9 cellular contexts compared by ENCODE assay signal in genomic region chr7:130365511-130366441, GRCh38. TPM values are rescaled to one million over a fixed set of nuclear protein-coding genes. Genes with fewer than 3 reads are reported as not detected.
DNase-seq lines count a peak whose midpoint lies in the region; ATAC-seq and TF ChIP-seq lines count a peak whose summit lies in the region.
"Had no signal": no experiment of that assay in that cellular context is flagged by ENCODE, and none has a peak within 500 bp of the region (broad histone marks: within the 10 kb centered on the region; RNA-seq: fewer than 3 reads in every experiment).

No MANE protein-coding gene starts in this region.

- POLR2A ChIA-PET in activated CD8-positive, alpha-beta T cell treated with anti-CD3 and anti-CD28 coated beads for 36 hours (lab: Charles Lee), result no interaction called here
- POLR2A ChIA-PET in activated CD8-positive, alpha-beta T cell treated with anti-CD3 and anti-CD28 coated beads, Interleukin-2, amount 10 ng/mL, durations not matched to agents 7 days and 5 days (lab: Charles Lee), result no interaction called here

- peak; percentile 74 for DNase-seq in activated CD8-positive, alpha-beta T cell treated with anti-CD3 and anti-CD28 coated beads for 36 hours
- DNase-seq in activated CD8-positive, alpha-beta T cell treated with anti-CD3 and anti-CD28 coated beads, Interleukin-2, amount 10 ng/mL, durations not matched to agents 7 days and 5 days, result no peak
- DNase-seq in NT2/D1 (ENCODE audit: low read depth, low spot score), result peak; percentile 56
- peak; percentile 43 for DNase-seq in germinal center (ENCODE audit: low spot score)
- peak; percentile 75 for DNase-seq in testis
- no peak for DNase-seq in activated naive CD4-positive, alpha-beta T cell treated with anti-CD3 and anti-CD28 coated beads, Interleukin-2, amount 10 ng/mL, durations not matched to agents 7 days and 5 days

- no peaks in the 10 kb centered on the region for H3K36me3 Mint-ChIP-seq in activated CD8-positive, alpha-beta T cell treated with anti-CD3 and anti-CD28 coated beads for 36 hours (ENCODE audit: low read depth)
- peaks cover 2% of the 10 kb centered on the region for H3K36me3 Mint-ChIP-seq in activated CD8-positive, alpha-beta T cell treated with anti-CD3 and anti-CD28 coated beads, Interleukin-2, amount 10 ng/mL, durations not matched to agents 7 days and 5 days (ENCODE audit: low read depth)
- no peaks in the 10 kb centered on the region for H3K36me3 Mint-ChIP-seq in activated naive CD4-positive, alpha-beta T cell treated with anti-CD3 and anti-CD28 coated beads, Interleukin-2, amount 10 ng/mL, durations not matched to agents 7 days and 5 days

- H3K4me1 ChIP-seq in NT2/D1 (ENCODE audit: insufficient read depth, insufficient read length) (peaks cover 7% of the 10 kb centered on the region), testis (peaks cover 32% of the 10 kb centered on the region)

- CTCF ChIA-PET in activated CD8-positive, alpha-beta T cell treated with anti-CD3 and anti-CD28 coated beads for 36 hours (lab: Charles Lee), result no interaction called here
- CTCF ChIA-PET in activated CD8-positive, alpha-beta T cell treated with anti-CD3 and anti-CD28 coated beads, Interleukin-2, amount 10 ng/mL, durations not matched to agents 7 days and 5 days (lab: Charles Lee), result no interaction called here
- CTCF ChIA-PET in activated naive CD4-positive, alpha-beta T cell treated with anti-CD3 and anti-CD28 coated beads, Interleukin-2, amount 10 ng/mL, durations not matched to agents 7 days and 5 days (lab: Charles Lee), result no interaction called here

- H3K4me1 Mint-ChIP-seq in activated CD8-positive, alpha-beta T cell treated with anti-CD3 and anti-CD28 coated beads for 36 hours (ENCODE audit: low read depth), result peaks cover 28% of the 10 kb centered on the region
- H3K4me1 Mint-ChIP-seq in activated CD8-positive, alpha-beta T cell treated with anti-CD3 and anti-CD28 coated beads, Interleukin-2, amount 10 ng/mL, durations not matched to agents 7 days and 5 days (ENCODE audit: low read depth), result peaks cover 27% of the 10 kb centered on the region
- H3K4me1 Mint-ChIP-seq in activated naive CD4-positive, alpha-beta T cell treated with anti-CD3 and anti-CD28 coated beads, Interleukin-2, amount 10 ng/mL, durations not matched to agents 7 days and 5 days, result peaks cover 13% of the 10 kb centered on the region

- H3K27me3 Mint-ChIP-seq in activated CD8-positive, alpha-beta T cell treated with anti-CD3 and anti-CD28 coated beads for 36 hours, result no peaks in the 10 kb centered on the region
- no peaks in the 10 kb centered on the region for H3K27me3 Mint-ChIP-seq in activated CD8-positive, alpha-beta T cell treated with anti-CD3 and anti-CD28 coated beads, Interleukin-2, amount 10 ng/mL, durations not matched to agents 7 days and 5 days (ENCODE audit: low read depth)
- H3K27me3 Mint-ChIP-seq in activated naive CD4-positive, alpha-beta T cell treated with anti-CD3 and anti-CD28 coated beads, Interleukin-2, amount 10 ng/mL, durations not matched to agents 7 days and 5 days, result no peaks in the 10 kb centered on the region

- peaks cover 3% of the 10 kb centered on the region for H3K9me3 Mint-ChIP-seq in activated CD8-positive, alpha-beta T cell treated with anti-CD3 and anti-CD28 coated beads for 36 hours
- H3K9me3 Mint-ChIP-seq in activated CD8-positive, alpha-beta T cell treated with anti-CD3 and anti-CD28 coated beads, Interleukin-2, amount 10 ng/mL, durations not matched to agents 7 days and 5 days (ENCODE audit: insufficient read depth), result peaks cover 8% of the 10 kb centered on the region
- peaks cover 5% of the 10 kb centered on the region for H3K9me3 Mint-ChIP-seq in activated naive CD4-positive, alpha-beta T cell treated with anti-CD3 and anti-CD28 coated beads, Interleukin-2, amount 10 ng/mL, durations not matched to agents 7 days and 5 days

- H3K4me3 ChIP-seq in NT2/D1 (ENCODE audit: insufficient read length, low read depth) (no peak overlapping the region), testis (no peak overlapping the region)

- WGBS in testis, 2 donors, result 37 to 46% methylated on average over 12 to 15 of the region's 15 CpGs

- peak overlapping the region; percentile 15 to 68 for H3K27ac ChIP-seq in testis
- H3K27ac ChIP-seq: VCaP had no signal

- no peak overlapping the region for H3K9ac ChIP-seq in NT2/D1 (ENCODE audit: insufficient read length, low read depth)

- peak overlapping the region; percentile 22 for H3K27ac Mint-ChIP-seq in activated CD8-positive, alpha-beta T cell treated with anti-CD3 and anti-CD28 coated beads for 36 hours
- no peak overlapping the region for H3K27ac Mint-ChIP-seq in activated CD8-positive, alpha-beta T cell treated with anti-CD3 and anti-CD28 coated beads, Interleukin-2, amount 10 ng/mL, durations not matched to agents 7 days and 5 days
- no peak overlapping the region for H3K27ac Mint-ChIP-seq in activated naive CD4-positive, alpha-beta T cell treated with anti-CD3 and anti-CD28 coated beads, Interleukin-2, amount 10 ng/mL, durations not matched to agents 7 days and 5 days

- H3K36me3 ChIP-seq in NT2/D1 (ENCODE audit: insufficient read depth, insufficient read length, low read length) (no peaks in the 10 kb centered on the region), testis (ENCODE audit: low read depth, missing control alignments) (no peaks in the 10 kb centered on the region)

- intact Hi-C loops in activated CD8-positive, alpha-beta T cell treated with anti-CD3 and anti-CD28 coated beads for 36 hours (cut with micrococcal nuclease), result no loop called here
- intact Hi-C loops in testis (cut with DNase I; ENCODE audit: low total_unique reads), result no loop called here

- no peak for TF ChIP-seq CTCF in activated CD8-positive, alpha-beta T cell treated with anti-CD3 and anti-CD28 coated beads for 36 hours (IDR thresholded peaks at IDR 0.05)
- no peak for TF ChIP-seq CTCF in testis (IDR thresholded peaks at IDR 0.05)

- no peak overlapping the region for H3K4me3 Mint-ChIP-seq in activated CD8-positive, alpha-beta T cell treated with anti-CD3 and anti-CD28 coated beads for 36 hours
- H3K4me3 Mint-ChIP-seq in activated CD8-positive, alpha-beta T cell treated with anti-CD3 and anti-CD28 coated beads, Interleukin-2, amount 10 ng/mL, durations not matched to agents 7 days and 5 days, result no peak overlapping the region
- no peak overlapping the region for H3K4me3 Mint-ChIP-seq in activated naive CD4-positive, alpha-beta T cell treated with anti-CD3 and anti-CD28 coated beads, Interleukin-2, amount 10 ng/mL, durations not matched to agents 7 days and 5 days

- no peak for TF ChIP-seq POLR2A in testis (IDR thresholded peaks at IDR 0.05)

- ATAC-seq in activated CD8-positive, alpha-beta T cell treated with anti-CD3 and anti-CD28 coated beads for 36 hours, result peak; percentile 43
- no peak for ATAC-seq in activated CD8-positive, alpha-beta T cell treated with anti-CD3 and anti-CD28 coated beads, Interleukin-2, amount 10 ng/mL, durations not matched to agents 7 days and 5 days
- ATAC-seq in HG03520 (IDR thresholded peaks at IDR 0.05; ENCODE audit: unreplicated experiment) (peak; percentile 75), HG03521 (IDR thresholded peaks at IDR 0.05; ENCODE audit: unreplicated experiment) (no peak)

- H3K9me3 ChIP-seq in NT2/D1 (ENCODE audit: insufficient read depth, low read length) (0 out of 2 replicates have a peak, but pooled peaks cover 1% of the 10 kb centered on the region), testis (no peaks in the 10 kb centered on the region)

- H3K27me3 ChIP-seq in NT2/D1 (ENCODE audit: insufficient read depth, insufficient read length) (no peaks in the 10 kb centered on the region), testis (no peaks in the 10 kb centered on the region)

RNA-seq across cellular contexts. Expression of gene CPA1, which starts 14.5 kb away (rescaled TPM):
- total RNA-seq in activated CD8-positive, alpha-beta T cell treated with anti-CD3 and anti-CD28 coated beads for 36 hours, result not detected
- total RNA-seq in activated CD8-positive, alpha-beta T cell treated with anti-CD3 and anti-CD28 coated beads, Interleukin-2, amount 10 ng/mL, durations not matched to agents 7 days and 5 days, result not detected
- total RNA-seq in testis, result 1 to 10 TPM; 3.0 to 3.9 TPM
- polyA plus RNA-seq in testis (ENCODE audit: insufficient read depth, low read depth, low replicate concordance), result 2.5 TPM

RNA-seq across cellular contexts. Expression of gene CPA5, which starts 21.2 kb away (rescaled TPM):
- under 1 TPM; 0.25 to 0.88 TPM for total RNA-seq in activated CD8-positive, alpha-beta T cell treated with anti-CD3 and anti-CD28 coated beads for 36 hours
- total RNA-seq in activated CD8-positive, alpha-beta T cell treated with anti-CD3 and anti-CD28 coated beads, Interleukin-2, amount 10 ng/mL, durations not matched to agents 7 days and 5 days, result under 1 TPM in 1 of 2 experiments, not detected in 1; 0.31 TPM
- 10 to 100 TPM; 11.5 to 46.7 TPM for total RNA-seq in testis
- polyA plus RNA-seq in testis (ENCODE audit: insufficient read depth, low read depth, low replicate concordance), result 59.4 TPM

Comparison
In these comparisons a context has a peak if more than half of its experiments do, and no peak if none do; other contexts are left out.
1. ATAC-seq: peak in activated CD8-positive, alpha-beta T cell treated with anti-CD3 and anti-CD28 coated beads for 36 hours (single experiment) and HG03520 (single experiment); none in activated CD8-positive, alpha-beta T cell treated with anti-CD3 and anti-CD28 coated beads, Interleukin-2, amount 10 ng/mL, durations not matched to agents 7 days and 5 days (single experiment) and HG03521 (single experiment).
2. DNase-seq: peak in activated CD8-positive, alpha-beta T cell treated with anti-CD3 and anti-CD28 coated beads for 36 hours (single experiment), NT2/D1 (single experiment), germinal center (single experiment) and testis (single experiment); none in activated CD8-positive, alpha-beta T cell treated with anti-CD3 and anti-CD28 coated beads, Interleukin-2, amount 10 ng/mL, durations not matched to agents 7 days and 5 days (single experiment) and activated naive CD4-positive, alpha-beta T cell treated with anti-CD3 and anti-CD28 coated beads, Interleukin-2, amount 10 ng/mL, durations not matched to agents 7 days and 5 days (single experiment).
3. RNA of gene CPA5, which starts 21.2 kb away (total RNA-seq): 11.5 to 46.7 TPM in testis; 0.25 to 0.88 TPM in activated CD8-positive, alpha-beta T cell treated with anti-CD3 and anti-CD28 coated beads for 36 hours and 0.31 TPM in activated CD8-positive, alpha-beta T cell treated with anti-CD3 and anti-CD28 coated beads, Interleukin-2, amount 10 ng/mL, durations not matched to agents 7 days and 5 days; every median in the first group is over 4 times any median in the second.